8 cellular contexts compared by ENCODE assay signal in genomic region chr5:134647750-134648424, GRCh38. TPM values are rescaled to one million over a fixed set of nuclear protein-coding genes. Genes with fewer than 3 reads are reported as not detected.
DNase-seq lines count a peak whose midpoint lies in the region; ATAC-seq, FAIRE-seq and TF ChIP-seq lines count a peak whose summit lies in the region.

No MANE protein-coding gene starts in this region.

- H3K79me2 ChIP-seq in PC-3 (ENCODE audit: low read length): peaks cover 46% of the 10 kb centered on the region
- peaks cover 53% of the 10 kb centered on the region for H3K79me2 ChIP-seq in GM12878 (ENCODE audit: control insufficient read depth, insufficient read depth, low read length)

- H3K9me3 ChIP-seq in PC-3 (ENCODE audit: low read length): no peaks in the 10 kb centered on the region
- H3K9me3 ChIP-seq in GM12878 (replicated peaks; ENCODE audit: control insufficient read depth, insufficient read depth, low read length): no peaks in the 10 kb centered on the region; the same call in 2 of the 3 replicates

- H3F3A ChIP-seq in PC-3 (ENCODE audit: low read length, unreplicated experiment): no peaks in the 10 kb centered on the region

- H4K20me1 ChIP-seq in PC-3 (ENCODE audit: low read length) (0 out of 2 replicates have a peak, but pooled peaks cover 3% of the 10 kb centered on the region), GM12878 (ENCODE audit: control insufficient read depth, insufficient read depth) (no peaks in the 10 kb centered on the region)

- peak; percentile 82 for FAIRE-seq in GM12878 (lab: Jason Lieb, UNC)

- DNase-seq in activated gamma-delta T cell treated with Interleukin-2 at 50 U/mL for 16 hours (peak; percentile 9), activated gamma-delta T cell (lab: John Stamatoyannopoulos, UW) (no peak), PC-3 (no peak), GM12878 (ENCODE audit: low read depth, low spot score) (peak; percentile 85), inferior parietal cortex (ENCODE audit: extremely low spot score) (peak; percentile 43), NCI-H510A (lab: John Stamatoyannopoulos, UW) (no peak)
- peak; percentile 20 for DNase-seq in stimulated activated CD4-positive, alpha-beta T cell treated with anti-CD3 and anti-CD28 coated beads, Interleukin-12 subunit alpha, Interleukin-12 subunit beta, amount 100 ng/mL, for 4 hours

- no peaks in the 10 kb centered on the region for H3K9me2 ChIP-seq in PC-3 (replicated peaks; ENCODE audit: low read length)

- TF ChIP-seq CTCF in PC-3 (conservative IDR thresholded peaks at IDR 0.05; ENCODE audit: low read depth, low read length) (no peak), GM12878 (IDR thresholded peaks at IDR 0.05 in 2 of 3, conservative IDR thresholded peaks at IDR 0.05 in 1 of 3; ENCODE audit: control insufficient read depth in 2 of 3, extremely low read depth in 1 of 3, insufficient read depth in 1 of 3, low read depth in 3 of 3, low read length in 3 of 3) (no peak)

- 0% methylated on average over 15 of the region's 15 CpGs for WGBS in GM12878 (ENCODE audit: insufficient coverage, insufficient replicate concordance, low lambda C conversion rate, missing lambda C conversion rate)

- BruUV-seq in PC-3 (replicated peaks; lab: Mats Ljungman, UMichigan) (TSS peak; percentile 95), GM12878 (replicated peaks; lab: Mats Ljungman, UMichigan) (TSS peak; percentile 98)

- TF ChIP-seq POLR2A in GM12878 (IDR thresholded peaks at IDR 0.05; ENCODE audit: low read depth, low read length): no peak

- no peak for TF ChIP-seq RAD21 in GM12878 (IDR thresholded peaks at IDR 0.05; ENCODE audit: insufficient read depth, low read depth, low read length)

- H2AFZ ChIP-seq in PC-3 (ENCODE audit: low read length): peak overlapping the region; percentile 93
- H2AFZ ChIP-seq in GM12878 (ENCODE audit: control insufficient read depth, low read depth, low read length): peak overlapping the region; percentile 61

- H3K4me1 ChIP-seq in PC-3 (ENCODE audit: insufficient read depth, low read length): peaks cover 14% of the 10 kb centered on the region
- peaks cover 23% of the 10 kb centered on the region for H3K4me1 ChIP-seq in GM12878 (ENCODE audit: control insufficient read depth, insufficient read depth, low read length)

- peak overlapping the region; percentile 92 for H3K27ac ChIP-seq in PC-3 (ENCODE audit: low read length)
- H3K27ac ChIP-seq in GM12878 (ENCODE audit: control insufficient read depth, insufficient read depth): peak overlapping the region; percentile 98

- H3K9ac ChIP-seq in PC-3 (ENCODE audit: low read length) (peak overlapping the region; percentile 96), GM12878 (ENCODE audit: control insufficient read depth, insufficient read depth, low read length) (peak overlapping the region; percentile 99)

- SMC1A ChIA-PET in GM12878 (lab: Charles Lee; ENCODE audit: uncharacterized antibody, unreplicated experiment): interaction anchor here (0.5 to 4.3 kb wide), 4 partner anchors 12 to 61 kb away, joined by 3 to 31 read pairs (median 4); no protein-coding TSS in a partner anchor

- TF ChIP-seq EP300 in GM12878 (IDR thresholded peaks at IDR 0.05; ENCODE audit: borderline replicate concordance in 1 of 2, control insufficient read depth in 1 of 2, low read depth in 2 of 2, low read length in 2 of 2): peak; percentile 10 to 41; a peak in 1 of 4 replicates

- H3K27me3 ChIP-seq in PC-3 (ENCODE audit: low read length) (no peaks in the 10 kb centered on the region), GM12878 (replicated peaks in 1 of 2; ENCODE audit: control insufficient read depth in 2 of 2, insufficient read depth in 2 of 2, low read length in 1 of 2) (no peaks in the 10 kb centered on the region)

- in situ Hi-C loops in GM12878 (cut with MboI): no loop called here

- H3K4me2 ChIP-seq in PC-3 (ENCODE audit: low read length): peak overlapping the region; percentile 98
- H3K4me2 ChIP-seq in GM12878 (ENCODE audit: control insufficient read depth, insufficient read depth): peak overlapping the region; percentile 69

- POLR2A ChIA-PET in PC-3 (lab: Charles Lee; ENCODE audit: unreplicated experiment): no interaction called here
- POLR2A ChIA-PET in GM12878 (lab: Charles Lee): interaction anchor here (0.6 to 3.9 kb wide), 6 partner anchors 13 to 280 kb away, joined by 4 to 22 read pairs (median 4); no protein-coding TSS in a partner anchor

- intact Hi-C loops in PC-3 (cut with micrococcal nuclease) (loop anchor here (1.0 kb wide), 1 partner anchor 16 kb away; the partner anchor contains the start of gene SAR1B), GM12878 (cut with micrococcal nuclease; ENCODE audit: unreplicated experiment) (loop anchor here (1.0 to 5.0 kb wide), 3 partner anchors 16 to 106 kb away; partner anchors contain the start of gene SAR1B)

- CTCF ChIA-PET in PC-3 (lab: Charles Lee) (no interaction called here), GM12878 (lab: Yijun Ruan, JAX) (interaction anchor here (1.2 to 1.6 kb wide), 3 partner anchors 11 to 61 kb away, joined by 3 to 4 read pairs (median 4); no protein-coding TSS in a partner anchor)

- peak overlapping the region; percentile 94 for H3K4me3 ChIP-seq in PC-3 (ENCODE audit: low read length)
- peak overlapping the region; percentile 100 for H3K4me3 ChIP-seq in GM12878

- ATAC-seq in HG02970 (IDR thresholded peaks at IDR 0.05; ENCODE audit: low FRiP score, unreplicated experiment) (peak; percentile 32), PC-3 (no peak; the same call in 1 of the 2 replicates), GM12878 (peak; percentile 67)

- H3K36me3 ChIP-seq in PC-3 (ENCODE audit: low read depth, low read length) (no peaks in the 10 kb centered on the region), GM12878 (ENCODE audit: control insufficient read depth in 2 of 2, insufficient read depth in 2 of 2, low read length in 1 of 2) (no peaks in the 10 kb centered on the region)

- RAD21 ChIA-PET in GM12878 (lab: Charles Lee; ENCODE audit: unreplicated experiment): interaction anchor here (0.9 to 1.2 kb wide), 5 partner anchors 12 to 61 kb away, joined by 3 to 4 read pairs (median 3); no protein-coding TSS in a partner anchor

TF ChIP-seq in GM12878, 131 proteins besides CTCF, POLR2A, EP300 and RAD21 (continues in another document):
- TF ChIP-seq YBX1 (IDR thresholded peaks at IDR 0.05): no peak

RNA-seq across cellular contexts. Expression of gene SEC24A, which starts 0.7 kb away (rescaled TPM):
- total RNA-seq in PC-3 (2014; rRNA removed) (5.6 and 7.7 TPM in 2 replicates), GM12878 (2014; rRNA removed) (14.6 and 16.6 TPM in 2 replicates), GM12878 (2014; rRNA removed; fragmentation: Illumina TruSeq; extraction: Trizol) (22.4 and 22.6 TPM in 2 replicates), GM12878 (2021) (26.2 and 26.6 TPM in 2 replicates)
- total RNA-seq in GM12878 (2013; cell fraction: nucleolus; rRNA removed): 66.8 and 76.2 TPM in 2 replicates
- 14.3 TPM for polyA plus RNA-seq in GM12878 (2011; ENCODE audit: low read depth)
- polyA plus RNA-seq in GM12878 (2011; rRNA removed) (52.2 and 62.2 TPM in 2 replicates), GM12878 (2014; fragmentation: Illumina TruSeq; extraction: Trizol) (26.3 and 31.4 TPM in 2 replicates), GM12878 (2014; fragmentation: Nextera tagmentation; extraction: Ambion mirVana) (10 to 100 TPM in 1 of 2 experiments, 1 to 10 TPM in 1; 7.1 to 12.5 TPM), GM12878 (2014; rRNA removed) (14.4 and 15.8 TPM in 2 replicates), GM12878 (2016; fragmentation: Nextera tagmentation; extraction: Ambion mirVana) (10 to 100 TPM; 23.2 to 23.3 TPM)
- polyA plus RNA-seq in GM12878 (2011; cell fraction: cytosol; rRNA removed): 28.7 and 38.6 TPM in 2 replicates
- 26.1 and 34.9 TPM in 2 replicates for polyA plus RNA-seq in GM12878 (2011; cell fraction: nucleus; rRNA removed)
- polyA plus RNA-seq in GM12878 (2012): 18.9 and 29.3 TPM in 2 replicates
- 72.9 and 82.0 TPM in 2 replicates for polyA minus RNA-seq in GM12878 (2011; rRNA and poly(A)+ RNA removed)
- polyA minus RNA-seq in GM12878 (2011; cell fraction: cytosol; rRNA and poly(A)+ RNA removed): 24.1 and 26.5 TPM in 2 replicates
- polyA minus RNA-seq in GM12878 (2011; cell fraction: nucleus; rRNA and poly(A)+ RNA removed): 28.5 and 42.1 TPM in 2 replicates

RNA-seq across cellular contexts. Expression of gene SAR1B, which starts 15.3 kb away (rescaled TPM):
- total RNA-seq in PC-3 (2014; rRNA removed) (29.1 and 68.4 TPM in 2 replicates), GM12878 (2014; rRNA removed) (24.5 and 27.9 TPM in 2 replicates), GM12878 (2014; rRNA removed; fragmentation: Illumina TruSeq; extraction: Trizol) (23.7 and 25.6 TPM in 2 replicates), GM12878 (2021) (32.7 and 36.2 TPM in 2 replicates)
- 32.4 and 37.5 TPM in 2 replicates for total RNA-seq in GM12878 (2013; cell fraction: nucleolus; rRNA removed)
- 17.8 TPM for polyA plus RNA-seq in GM12878 (2011; ENCODE audit: low read depth)
- polyA plus RNA-seq in GM12878 (2011; rRNA removed) (55.1 and 96.6 TPM in 2 replicates), GM12878 (2014; fragmentation: Illumina TruSeq; extraction: Trizol) (34.3 and 51.3 TPM in 2 replicates), GM12878 (2014; fragmentation: Nextera tagmentation; extraction: Ambion mirVana) (100 to 1,000 TPM; 101 to 156 TPM), GM12878 (2014; rRNA removed) (29.8 and 31.7 TPM in 2 replicates), GM12878 (2016; fragmentation: Nextera tagmentation; extraction: Ambion mirVana) (10 to 100 TPM; 86.2 to 88.8 TPM)
- polyA plus RNA-seq in GM12878 (2011; cell fraction: cytosol; rRNA removed): 16.0 and 17.1 TPM in 2 replicates
- 18.8 and 22.3 TPM in 2 replicates for polyA plus RNA-seq in GM12878 (2011; cell fraction: nucleus; rRNA removed)
- 18.3 and 25.1 TPM in 2 replicates for polyA plus RNA-seq in GM12878 (2012)
- 24.2 and 52.4 TPM in 2 replicates for polyA minus RNA-seq in GM12878 (2011; rRNA and poly(A)+ RNA removed)
- 15.8 and 18.3 TPM in 2 replicates for polyA minus RNA-seq in GM12878 (2011; cell fraction: cytosol; rRNA and poly(A)+ RNA removed)
- polyA minus RNA-seq in GM12878 (2011; cell fraction: nucleus; rRNA and poly(A)+ RNA removed): 8.0 and 12.4 TPM in 2 replicates

Comparison
In these comparisons a context has a peak if more than half of its experiments do, and no peak if none do; other contexts are left out.
1. DNase-seq: peak in activated gamma-delta T cell treated with Interleukin-2 at 50 U/mL for 16 hours (single experiment), GM12878 (single experiment), inferior parietal cortex (single experiment) and stimulated activated CD4-positive, alpha-beta T cell treated with anti-CD3 and anti-CD28 coated beads, Interleukin-12 subunit alpha, Interleukin-12 subunit beta, amount 100 ng/mL, for 4 hours (single experiment); none in activated gamma-delta T cell (single experiment), PC-3 (single experiment) and NCI-H510A (single experiment).